10 cellular contexts compared by ENCODE assay signal in genomic region chr5:122882836-122883235, GRCh38. TPM values are rescaled to one million over a fixed set of nuclear protein-coding genes. Genes with fewer than 3 reads are reported as not detected.
DNase-seq lines count a peak whose midpoint lies in the region; ATAC-seq lines count a peak whose summit lies in the region.
"Had no signal": no experiment of that assay in that cellular context is flagged by ENCODE, and none has a peak within 500 bp of the region (broad histone marks: within the 10 kb centered on the region; RNA-seq: fewer than 3 reads in every experiment).

No MANE protein-coding gene starts in this region.

- no peaks in the 10 kb centered on the region for H3K27me3 ChIP-seq in GM23248 (replicated peaks; ENCODE audit: insufficient read depth)
- H3K27me3 ChIP-seq: adrenal gland had no signal

- H3K27me3 Mint-ChIP-seq in T-helper 17 cell: no peaks in the 10 kb centered on the region

- WGBS in GM23248 (ENCODE audit: low coverage in 1 of 2, low lambda C conversion rate in 2 of 2, missing lambda C conversion rate in 2 of 2), 2 experiments: 4 to 6% methylated on average over 3 of the region's 3 CpGs

- H3K36me3 Mint-ChIP-seq in T-helper 17 cell (ENCODE audit: low read depth): no peaks in the 10 kb centered on the region

- peak overlapping the region; percentile 10; the same call in 1 of the 2 replicates for H3K4me3 ChIP-seq in GM23248
- H3K4me3 ChIP-seq: adrenal gland had no signal

- peak overlapping the region; percentile 15 for H3K27ac ChIP-seq in GM23248
- H3K27ac ChIP-seq: adrenal gland had no signal

- ATAC-seq in GM18498 (IDR thresholded peaks at IDR 0.05; ENCODE audit: unreplicated experiment): peak; percentile 49
- no peak for ATAC-seq in T-helper 17 cell
- ATAC-seq in HG03097 (IDR thresholded peaks at IDR 0.05; ENCODE audit: low FRiP score, unreplicated experiment): no peak
- no peak for ATAC-seq in GM19395 (IDR thresholded peaks at IDR 0.05; ENCODE audit: unreplicated experiment)

- 0 out of 2 replicates have a peak, but pooled peaks cover 8% of the 10 kb centered on the region for H3F3A ChIP-seq in GM23248 (ENCODE audit: insufficient read depth)

- no peak overlapping the region for H3K4me3 Mint-ChIP-seq in T-helper 17 cell

- H3K9me2 ChIP-seq in GM23248 (ENCODE audit: insufficient read depth): no peaks in the 10 kb centered on the region

- no peaks in the 10 kb centered on the region for H3K36me3 ChIP-seq in GM23248 (ENCODE audit: low read depth)
- H3K36me3 ChIP-seq: adrenal gland had no signal

- in situ Hi-C loops in GM23248 (cut with MboI): no loop called here

- peaks cover 85% of the 10 kb centered on the region for H3K79me2 ChIP-seq in GM23248 (ENCODE audit: insufficient read depth)

- H3K4me1 ChIP-seq in GM23248 (ENCODE audit: insufficient read depth): peaks cover 15% of the 10 kb centered on the region

- H3K4me1 Mint-ChIP-seq in T-helper 17 cell: peaks cover 7% of the 10 kb centered on the region

- H4K20me1 ChIP-seq in GM23248 (ENCODE audit: insufficient read depth): no peaks in the 10 kb centered on the region

- DNase-seq in GM23248 (peak; percentile 75), T-helper 17 cell (no peak), iris pigment epithelial cell (ENCODE audit: low read depth) (peak; percentile 67), Ammon's horn (ENCODE audit: low spot score) (no peak), midbrain (lab: John Stamatoyannopoulos, UW) (no peak)
- DNase-seq: DND-41 had no signal

- H3K9me3 ChIP-seq in GM23248 (ENCODE audit: low read depth) (no peaks in the 10 kb centered on the region), T-helper 17 cell (ENCODE audit: control insufficient read depth, low read length, poor library complexity, severe bottlenecking) (no peaks in the 10 kb centered on the region)
- H3K9me3 ChIP-seq: adrenal gland had no signal

- peak overlapping the region; percentile 69 for H3K4me2 ChIP-seq in GM23248 (ENCODE audit: unreplicated experiment)

- H2AFZ ChIP-seq in GM23248: 0 out of 2 replicates have a peak overlapping the region, but pooled peaks have one; percentile 28

- H3K27ac Mint-ChIP-seq in T-helper 17 cell: peak overlapping the region; percentile 45

- no peak overlapping the region for H3K9ac ChIP-seq in GM23248

RNA-seq across cellular contexts. Expression of gene SNX24, which starts 37.4 kb away (rescaled TPM):
- 20.8 and 25.7 TPM in 2 replicates for total RNA-seq in GM23248 (2014; rRNA removed; shearing (Covaris generic))
- polyA plus RNA-seq in GM23248 (2016; fragmentation: Nextera tagmentation; extraction: Ambion mirVana): 27.7 and 29.4 TPM in 2 replicates
- 1 to 10 TPM; 7.3 to 7.7 TPM for total RNA-seq in T-helper 17 cell

Comparison
In these comparisons a context has a peak if more than half of its experiments do, and no peak if none do; other contexts are left out.
1. DNase-seq: peak in GM23248 (single experiment) and iris pigment epithelial cell (single experiment); none in T-helper 17 cell (0 of 3), Ammon's horn (single experiment) and midbrain (single experiment).